Comparison of ENCODE assay signal across 8 cellular contexts in the genomic region with DNA sequence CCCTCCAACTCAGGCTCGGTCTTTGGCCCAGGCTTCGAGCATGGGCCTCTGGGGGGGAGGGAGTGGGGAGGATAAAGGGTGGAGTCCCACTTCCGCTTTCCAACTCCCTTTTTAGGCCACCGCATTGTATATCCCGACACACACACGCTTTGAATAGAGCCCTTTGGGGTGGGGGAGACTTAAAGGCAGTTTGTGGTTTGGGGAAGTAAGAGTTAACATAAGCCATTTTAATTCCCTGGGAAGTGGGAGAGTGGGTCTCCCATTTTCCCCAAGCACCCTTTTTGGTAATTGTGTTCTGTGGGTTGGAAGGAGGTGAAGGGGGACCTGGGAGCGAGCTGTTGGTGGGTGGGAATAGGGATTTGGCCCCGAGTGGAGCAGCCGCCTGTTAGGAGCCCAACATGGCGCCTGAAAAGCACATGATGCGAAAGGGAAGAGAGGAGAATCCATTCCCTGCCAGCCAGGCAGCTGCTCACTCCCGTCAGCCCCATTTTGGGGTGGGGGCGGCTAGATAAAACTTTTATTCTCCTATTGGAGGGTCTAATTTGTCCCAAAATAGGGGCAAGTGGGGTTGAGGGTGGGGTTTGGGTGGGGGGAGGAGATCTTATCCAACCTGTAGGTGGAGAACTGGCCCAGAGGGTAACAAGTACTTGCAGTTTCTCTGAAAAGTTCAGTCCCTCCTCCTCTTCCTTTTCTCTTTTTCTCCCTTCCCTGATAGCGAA. TPM values are rescaled to one million over a fixed set of nuclear protein-coding genes. Genes with fewer than 3 reads are reported as not detected.
A peak's percentile ranks its signal among the peaks of the same experiment; 100 is the strongest.
DNase-seq lines count a peak whose midpoint lies in the region; ATAC-seq and TF ChIP-seq lines count a peak whose summit lies in the region.

No MANE protein-coding gene starts in this region.

- intact Hi-C loops in left colon (cut with DNase I, micrococcal nuclease): loop anchor here in 1 of 2 donors (5.0 kb wide), 1 partner anchor 86 kb away; the partner anchor contains the start of gene RAB30

- DNase-seq in NCI-H1417 (lab: John Stamatoyannopoulos, UW) (peak; percentile 21 to 77 (median 72)), NCI-H1417 treated with DMSO at 0.1 percent for 48 hours (lab: John Stamatoyannopoulos, UW) (no peak), NCI-H2107 (lab: John Stamatoyannopoulos, UW) (peak; percentile 3), choroid plexus epithelial cell (ENCODE audit: low read depth) (peak; percentile 64), left colon (peak; percentile 54 to 64)
- DNase-seq in activated CD4-positive, CD25-positive, alpha-beta regulatory T cell treated with anti-CD3 and anti-CD28 coated beads, Interleukin-2, amount 50 U/mL, for 72 hours: peak; percentile 51
- DNase-seq in stimulated activated CD4-positive, alpha-beta T cell treated with anti-CD3 and anti-CD28 coated beads, Interleukin-1b, Interleukin-23, amount 100 ng/mL, for 48 hours: peak; percentile 46

- peak overlapping the region; percentile 92 for H3K4me3 ChIP-seq in choroid plexus epithelial cell (ENCODE audit: low read depth, low read length)

- peak; percentile 13 for TF ChIP-seq CTCF in choroid plexus epithelial cell (conservative IDR thresholded peaks at IDR 0.05; ENCODE audit: low read depth, low read length)

- ATAC-seq in left colon (peak; percentile 40), GM18870 (IDR thresholded peaks at IDR 0.05; ENCODE audit: unreplicated experiment) (no peak)

RNA-seq across cellular contexts. Expression of gene PCF11, which starts 1.0 kb away (rescaled TPM):
- total RNA-seq in left colon: 10 to 100 TPM; 50.7 to 52.0 TPM

RNA-seq across cellular contexts. Expression of gene ANKRD42, which starts 35.6 kb away (rescaled TPM):
- total RNA-seq in left colon: 1 to 10 TPM; 7.2 to 8.6 TPM
